ENCODE assay signal across 2 cellular contexts in the genomic region with DNA sequence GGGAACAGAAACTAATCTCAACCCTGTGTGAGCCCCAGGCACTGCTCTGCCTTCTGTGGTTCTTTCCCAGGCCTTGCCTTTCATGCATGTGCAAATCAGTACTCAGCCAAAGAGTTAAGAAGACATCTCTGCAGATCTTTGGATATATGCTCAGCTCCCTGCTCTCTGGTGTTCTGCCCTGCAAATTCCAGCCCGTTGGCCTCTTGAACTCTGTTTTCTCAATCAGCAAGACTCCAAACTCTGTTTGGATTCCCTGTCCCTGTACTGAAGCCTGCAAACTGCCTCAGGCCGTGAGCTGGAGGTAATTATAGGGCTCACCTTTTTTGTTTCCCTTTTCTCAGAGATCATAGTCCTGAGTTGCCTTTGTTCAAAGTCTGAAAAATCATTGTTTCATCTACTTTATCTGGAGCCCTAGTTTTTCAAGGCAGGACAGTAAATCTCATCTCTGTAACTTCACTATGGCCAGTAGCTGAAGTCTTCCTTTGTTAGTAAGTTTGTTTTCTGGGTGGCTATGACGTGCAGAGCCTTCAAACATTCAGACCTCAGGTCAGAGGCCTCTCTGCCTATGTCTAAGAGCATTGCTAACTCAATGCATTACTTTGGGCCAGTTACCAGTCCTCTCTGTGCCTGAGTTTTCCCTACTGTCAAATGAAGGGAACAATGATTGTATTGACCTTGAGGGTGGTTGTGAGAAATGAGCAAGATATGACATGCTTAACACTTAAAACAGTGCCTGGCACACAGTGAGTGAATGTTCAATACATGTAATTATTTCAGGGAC.
TF ChIP-seq lines count a peak whose summit lies in the region.

No MANE protein-coding gene starts in this region.

TF ChIP-seq in HepG2, 621 proteins besides CTCF, POLR2A, EP300 and RAD21 (continues in another document):
- TF ChIP-seq, protein P1, sequence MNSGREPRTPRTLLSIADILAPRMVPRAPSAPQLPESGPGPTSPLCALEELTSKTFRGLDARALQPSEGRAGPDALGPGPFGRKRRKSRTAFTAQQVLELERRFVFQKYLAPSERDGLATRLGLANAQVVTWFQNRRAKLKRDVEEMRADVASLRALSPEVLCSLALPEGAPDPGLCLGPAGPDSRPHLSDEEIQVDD (CRISPR knock-in tag; IDR thresholded peaks at IDR 0.05; ENCODE audit: borderline replicate concordance) = no peak
- TF ChIP-seq TBP (CRISPR knock-in tag; IDR thresholded peaks at IDR 0.05) = no peak
- peak in 1 of 2 experiments; percentile 32; a peak in 1 of 4 replicates for TF ChIP-seq NR2F1 (CRISPR knock-in tag; IDR thresholded peaks at IDR 0.05)
- TF ChIP-seq, protein P2, sequence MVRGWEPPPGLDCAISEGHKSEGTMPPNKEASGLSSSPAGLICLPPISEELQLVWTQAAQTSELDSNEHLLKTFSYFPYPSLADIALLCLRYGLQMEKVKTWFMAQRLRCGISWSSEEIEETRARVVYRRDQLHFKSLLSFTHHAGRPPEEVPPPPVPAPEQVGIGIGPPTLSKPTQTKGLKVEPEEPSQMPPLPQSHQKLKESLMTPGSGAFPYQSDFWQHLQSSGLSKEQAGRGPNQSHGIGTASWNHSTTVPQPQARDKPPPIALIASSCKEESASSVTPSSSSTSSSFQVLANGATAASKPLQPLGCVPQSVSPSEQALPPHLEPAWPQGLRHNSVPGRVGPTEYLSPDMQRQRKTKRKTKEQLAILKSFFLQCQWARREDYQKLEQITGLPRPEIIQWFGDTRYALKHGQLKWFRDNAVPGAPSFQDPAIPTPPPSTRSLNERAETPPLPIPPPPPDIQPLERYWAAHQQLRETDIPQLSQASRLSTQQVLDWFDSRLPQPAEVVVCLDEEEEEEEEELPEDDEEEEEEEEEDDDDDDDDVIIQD (CRISPR knock-in tag; IDR thresholded peaks at IDR 0.05; ENCODE audit: low read depth) = no peak
- TF ChIP-seq HCFC1 (IDR thresholded peaks at IDR 0.05; ENCODE audit: low read depth, low read length) = no peak
- TF ChIP-seq KDM2A (CRISPR knock-in tag; IDR thresholded peaks at IDR 0.05; ENCODE audit: borderline replicate concordance, low read depth) = no peak
- no peak for TF ChIP-seq POLR2AphosphoS2 (IDR thresholded peaks at IDR 0.05; ENCODE audit: low read depth, low read length)
- no peak for TF ChIP-seq HES4 (CRISPR knock-in tag; IDR thresholded peaks at IDR 0.05; ENCODE audit: borderline replicate concordance)
- no peak for TF ChIP-seq AGO1 (IDR thresholded peaks at IDR 0.05; ENCODE audit: low read depth, low read length, poor library complexity, severe bottlenecking)
- no peak for TF ChIP-seq SMARCC2 (IDR thresholded peaks at IDR 0.05)
- TF ChIP-seq, protein P3, sequence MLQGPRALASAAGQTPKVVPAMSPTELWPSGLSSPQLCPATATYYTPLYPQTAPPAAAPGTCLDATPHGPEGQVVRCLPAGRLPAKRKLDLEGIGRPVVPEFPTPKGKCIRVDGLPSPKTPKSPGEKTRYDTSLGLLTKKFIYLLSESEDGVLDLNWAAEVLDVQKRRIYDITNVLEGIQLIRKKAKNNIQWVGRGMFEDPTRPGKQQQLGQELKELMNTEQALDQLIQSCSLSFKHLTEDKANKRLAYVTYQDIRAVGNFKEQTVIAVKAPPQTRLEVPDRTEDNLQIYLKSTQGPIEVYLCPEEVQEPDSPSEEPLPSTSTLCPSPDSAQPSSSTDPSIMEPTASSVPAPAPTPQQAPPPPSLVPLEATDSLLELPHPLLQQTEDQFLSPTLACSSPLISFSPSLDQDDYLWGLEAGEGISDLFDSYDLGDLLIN (CRISPR knock-in tag; IDR thresholded peaks at IDR 0.05; ENCODE audit: borderline replicate concordance) = no peak
- TF ChIP-seq, protein P4, sequence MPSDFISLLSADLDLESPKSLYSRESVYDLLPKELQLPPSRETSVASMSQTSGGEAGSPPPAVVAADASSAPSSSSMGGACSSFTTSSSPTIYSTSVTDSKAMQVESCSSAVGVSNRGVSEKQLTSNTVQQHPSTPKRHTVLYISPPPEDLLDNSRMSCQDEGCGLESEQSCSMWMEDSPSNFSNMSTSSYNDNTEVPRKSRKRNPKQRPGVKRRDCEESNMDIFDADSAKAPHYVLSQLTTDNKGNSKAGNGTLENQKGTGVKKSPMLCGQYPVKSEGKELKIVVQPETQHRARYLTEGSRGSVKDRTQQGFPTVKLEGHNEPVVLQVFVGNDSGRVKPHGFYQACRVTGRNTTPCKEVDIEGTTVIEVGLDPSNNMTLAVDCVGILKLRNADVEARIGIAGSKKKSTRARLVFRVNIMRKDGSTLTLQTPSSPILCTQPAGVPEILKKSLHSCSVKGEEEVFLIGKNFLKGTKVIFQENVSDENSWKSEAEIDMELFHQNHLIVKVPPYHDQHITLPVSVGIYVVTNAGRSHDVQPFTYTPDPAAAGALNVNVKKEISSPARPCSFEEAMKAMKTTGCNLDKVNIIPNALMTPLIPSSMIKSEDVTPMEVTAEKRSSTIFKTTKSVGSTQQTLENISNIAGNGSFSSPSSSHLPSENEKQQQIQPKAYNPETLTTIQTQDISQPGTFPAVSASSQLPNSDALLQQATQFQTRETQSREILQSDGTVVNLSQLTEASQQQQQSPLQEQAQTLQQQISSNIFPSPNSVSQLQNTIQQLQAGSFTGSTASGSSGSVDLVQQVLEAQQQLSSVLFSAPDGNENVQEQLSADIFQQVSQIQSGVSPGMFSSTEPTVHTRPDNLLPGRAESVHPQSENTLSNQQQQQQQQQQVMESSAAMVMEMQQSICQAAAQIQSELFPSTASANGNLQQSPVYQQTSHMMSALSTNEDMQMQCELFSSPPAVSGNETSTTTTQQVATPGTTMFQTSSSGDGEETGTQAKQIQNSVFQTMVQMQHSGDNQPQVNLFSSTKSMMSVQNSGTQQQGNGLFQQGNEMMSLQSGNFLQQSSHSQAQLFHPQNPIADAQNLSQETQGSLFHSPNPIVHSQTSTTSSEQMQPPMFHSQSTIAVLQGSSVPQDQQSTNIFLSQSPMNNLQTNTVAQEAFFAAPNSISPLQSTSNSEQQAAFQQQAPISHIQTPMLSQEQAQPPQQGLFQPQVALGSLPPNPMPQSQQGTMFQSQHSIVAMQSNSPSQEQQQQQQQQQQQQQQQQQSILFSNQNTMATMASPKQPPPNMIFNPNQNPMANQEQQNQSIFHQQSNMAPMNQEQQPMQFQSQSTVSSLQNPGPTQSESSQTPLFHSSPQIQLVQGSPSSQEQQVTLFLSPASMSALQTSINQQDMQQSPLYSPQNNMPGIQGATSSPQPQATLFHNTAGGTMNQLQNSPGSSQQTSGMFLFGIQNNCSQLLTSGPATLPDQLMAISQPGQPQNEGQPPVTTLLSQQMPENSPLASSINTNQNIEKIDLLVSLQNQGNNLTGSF (CRISPR knock-in tag; IDR thresholded peaks at IDR 0.05) = no peak

TF ChIP-seq in WTC11, 78 proteins besides CTCF, POLR2A, EP300 and RAD21:
- TF ChIP-seq ZNF263 (CRISPR knock-in tag; IDR thresholded peaks at IDR 0.05; ENCODE audit: low read depth) = no peak
- TF ChIP-seq, protein P5, sequence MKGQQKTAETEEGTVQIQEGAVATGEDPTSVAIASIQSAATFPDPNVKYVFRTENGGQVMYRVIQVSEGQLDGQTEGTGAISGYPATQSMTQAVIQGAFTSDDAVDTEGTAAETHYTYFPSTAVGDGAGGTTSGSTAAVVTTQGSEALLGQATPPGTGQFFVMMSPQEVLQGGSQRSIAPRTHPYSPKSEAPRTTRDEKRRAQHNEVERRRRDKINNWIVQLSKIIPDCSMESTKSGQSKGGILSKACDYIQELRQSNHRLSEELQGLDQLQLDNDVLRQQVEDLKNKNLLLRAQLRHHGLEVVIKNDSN (CRISPR knock-in tag; IDR thresholded peaks at IDR 0.05) = no peak
- no peak for TF ChIP-seq JAZF1 (CRISPR knock-in tag; IDR thresholded peaks at IDR 0.05)
- TF ChIP-seq SMAD3 (CRISPR knock-in tag; IDR thresholded peaks at IDR 0.05; ENCODE audit: borderline replicate concordance) = no peak
- no peak for TF ChIP-seq FOXP1 (CRISPR knock-in tag; IDR thresholded peaks at IDR 0.05; ENCODE audit: borderline replicate concordance)
- TF ChIP-seq RELA (CRISPR knock-in tag; IDR thresholded peaks at IDR 0.05; ENCODE audit: borderline replicate concordance) = no peak
- TF ChIP-seq ZNF232 (CRISPR knock-in tag; IDR thresholded peaks at IDR 0.05) = no peak
- TF ChIP-seq SOX15 (CRISPR knock-in tag; IDR thresholded peaks at IDR 0.05) = no peak
- TF ChIP-seq OVOL2 (CRISPR knock-in tag; IDR thresholded peaks at IDR 0.05; ENCODE audit: borderline replicate concordance) = no peak
- TF ChIP-seq GABPB1 (CRISPR knock-in tag; IDR thresholded peaks at IDR 0.05) = no peak
- no peak for TF ChIP-seq CBFB (CRISPR knock-in tag; IDR thresholded peaks at IDR 0.05; ENCODE audit: low read depth)
- no peak for TF ChIP-seq SP1 (CRISPR knock-in tag; conservative IDR thresholded peaks at IDR 0.05)
- TF ChIP-seq, protein P6, sequence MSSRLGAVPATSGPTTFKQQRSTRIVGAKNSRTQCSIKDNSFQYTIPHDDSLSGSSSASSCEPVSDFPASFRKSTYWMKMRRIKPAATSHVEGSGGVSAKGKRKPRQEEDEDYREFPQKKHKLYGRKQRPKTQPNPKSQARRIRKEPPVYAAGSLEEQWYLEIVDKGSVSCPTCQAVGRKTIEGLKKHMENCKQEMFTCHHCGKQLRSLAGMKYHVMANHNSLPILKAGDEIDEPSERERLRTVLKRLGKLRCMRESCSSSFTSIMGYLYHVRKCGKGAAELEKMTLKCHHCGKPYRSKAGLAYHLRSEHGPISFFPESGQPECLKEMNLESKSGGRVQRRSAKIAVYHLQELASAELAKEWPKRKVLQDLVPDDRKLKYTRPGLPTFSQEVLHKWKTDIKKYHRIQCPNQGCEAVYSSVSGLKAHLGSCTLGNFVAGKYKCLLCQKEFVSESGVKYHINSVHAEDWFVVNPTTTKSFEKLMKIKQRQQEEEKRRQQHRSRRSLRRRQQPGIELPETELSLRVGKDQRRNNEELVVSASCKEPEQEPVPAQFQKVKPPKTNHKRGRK (CRISPR knock-in tag; IDR thresholded peaks at IDR 0.05; ENCODE audit: borderline replicate concordance) = no peak
- TF ChIP-seq, protein P7, sequence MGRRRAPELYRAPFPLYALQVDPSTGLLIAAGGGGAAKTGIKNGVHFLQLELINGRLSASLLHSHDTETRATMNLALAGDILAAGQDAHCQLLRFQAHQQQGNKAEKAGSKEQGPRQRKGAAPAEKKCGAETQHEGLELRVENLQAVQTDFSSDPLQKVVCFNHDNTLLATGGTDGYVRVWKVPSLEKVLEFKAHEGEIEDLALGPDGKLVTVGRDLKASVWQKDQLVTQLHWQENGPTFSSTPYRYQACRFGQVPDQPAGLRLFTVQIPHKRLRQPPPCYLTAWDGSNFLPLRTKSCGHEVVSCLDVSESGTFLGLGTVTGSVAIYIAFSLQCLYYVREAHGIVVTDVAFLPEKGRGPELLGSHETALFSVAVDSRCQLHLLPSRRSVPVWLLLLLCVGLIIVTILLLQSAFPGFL (CRISPR knock-in tag; IDR thresholded peaks at IDR 0.05; ENCODE audit: borderline replicate concordance) = no peak
- TF ChIP-seq NFE2L1 (CRISPR knock-in tag; IDR thresholded peaks at IDR 0.05) = no peak
- TF ChIP-seq, protein P8, sequence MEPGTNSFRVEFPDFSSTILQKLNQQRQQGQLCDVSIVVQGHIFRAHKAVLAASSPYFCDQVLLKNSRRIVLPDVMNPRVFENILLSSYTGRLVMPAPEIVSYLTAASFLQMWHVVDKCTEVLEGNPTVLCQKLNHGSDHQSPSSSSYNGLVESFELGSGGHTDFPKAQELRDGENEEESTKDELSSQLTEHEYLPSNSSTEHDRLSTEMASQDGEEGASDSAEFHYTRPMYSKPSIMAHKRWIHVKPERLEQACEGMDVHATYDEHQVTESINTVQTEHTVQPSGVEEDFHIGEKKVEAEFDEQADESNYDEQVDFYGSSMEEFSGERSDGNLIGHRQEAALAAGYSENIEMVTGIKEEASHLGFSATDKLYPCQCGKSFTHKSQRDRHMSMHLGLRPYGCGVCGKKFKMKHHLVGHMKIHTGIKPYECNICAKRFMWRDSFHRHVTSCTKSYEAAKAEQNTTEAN (CRISPR knock-in tag; IDR thresholded peaks at IDR 0.05) = no peak
TF ChIP-seq in WTC11: peak in this region for 0.
